ENCODE assay signal across 8 cellular contexts in the genomic region with DNA sequence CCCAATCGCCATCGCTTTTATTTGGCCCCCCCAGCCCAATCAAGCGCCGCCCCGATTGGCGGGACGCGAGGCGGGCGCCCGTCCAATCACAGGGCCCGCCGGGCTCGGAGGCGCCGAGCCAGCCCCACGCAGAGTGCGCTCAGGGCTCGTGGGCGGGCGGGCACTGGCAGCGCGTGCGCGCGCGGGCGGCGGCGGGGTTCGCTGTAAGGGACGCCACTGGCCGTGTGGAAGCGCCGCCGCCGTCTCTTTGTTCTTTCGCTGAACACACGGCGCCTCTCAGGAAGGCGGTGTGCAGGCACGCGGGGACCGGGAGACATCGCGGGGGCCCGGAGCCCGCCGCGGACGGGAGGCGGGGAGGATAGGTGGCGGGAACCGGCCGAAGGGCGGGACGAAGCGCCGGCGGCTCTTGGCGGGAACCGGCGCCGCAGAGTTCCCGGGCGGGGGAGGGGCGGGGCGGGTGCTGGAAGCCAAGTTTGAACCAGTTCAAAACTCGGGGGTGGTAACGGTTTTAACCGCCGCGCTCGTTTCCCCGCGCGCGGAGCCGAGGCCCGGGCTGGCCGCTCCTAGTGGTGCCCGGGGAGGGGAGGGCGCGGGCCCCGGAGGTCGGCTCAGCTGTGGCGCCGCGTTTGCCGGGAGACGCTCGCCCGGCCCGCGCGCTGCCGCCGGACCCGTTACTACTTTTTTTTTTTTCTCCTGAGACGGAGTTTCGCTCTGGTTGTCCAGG. TPM values are rescaled to one million over a fixed set of nuclear protein-coding genes. Genes with fewer than 3 reads are reported as not detected.
DNase-seq lines count a peak whose midpoint lies in the region; ATAC-seq lines count a peak whose summit lies in the region.

No MANE protein-coding gene starts in this region.

- H3K36me3 ChIP-seq in esophagus (ENCODE audit: control insufficient read depth in 2 of 2, insufficient read depth in 2 of 2, low read length in 1 of 2): no peaks in the 10 kb centered on the region
- H3K36me3 ChIP-seq in muscle layer of duodenum (ENCODE audit: control insufficient read depth in 1 of 2, insufficient read depth in 2 of 2, low read length in 2 of 2): no peaks in the 10 kb centered on the region

- H3K4me1 Mint-ChIP-seq in activated T-cell treated with anti-CD3 and anti-CD28 coated beads, Interleukin-2, amount 50 U/mL, for 24 hours (ENCODE audit: low read depth): peaks cover 41% of the 10 kb centered on the region

- H3K4me3 ChIP-seq in esophagus (ENCODE audit: low read depth in 1 of 2, low read length in 2 of 2): peak overlapping the region; percentile 79 to 98
- peak overlapping the region; percentile 40 to 84 for H3K4me3 ChIP-seq in muscle layer of duodenum (ENCODE audit: low read depth in 1 of 2, low read length in 2 of 2)

- no peaks in the 10 kb centered on the region for H3K27me3 Mint-ChIP-seq in activated T-cell treated with anti-CD3 and anti-CD28 coated beads, Interleukin-2, amount 50 U/mL, for 24 hours

- peak; percentile 86 for ATAC-seq in GM21529 (IDR thresholded peaks at IDR 0.05; ENCODE audit: unreplicated experiment)

- H3K9me3 ChIP-seq in esophagus (ENCODE audit: control insufficient read depth in 2 of 2, insufficient read depth in 1 of 2, low read depth in 1 of 2, low read length in 1 of 2) (no peaks in the 10 kb centered on the region), muscle layer of duodenum (ENCODE audit: control insufficient read depth in 1 of 2, low read length in 2 of 2) (no peaks in the 10 kb centered on the region)

- H3K4me1 ChIP-seq in esophagus (ENCODE audit: control insufficient read depth in 2 of 2, insufficient read depth in 2 of 2, low read length in 1 of 2) (peaks cover 0 to 3% of the 10 kb centered on the region in 2 donors), muscle layer of duodenum (ENCODE audit: control insufficient read depth in 1 of 2, insufficient read depth in 2 of 2, low read length in 2 of 2) (peaks cover 5% of the 10 kb centered on the region in 2 donors)

- H3K9me3 Mint-ChIP-seq in activated T-cell treated with anti-CD3 and anti-CD28 coated beads, Interleukin-2, amount 50 U/mL, for 24 hours: no peaks in the 10 kb centered on the region

- peak overlapping the region; percentile 89 for H3K4me3 Mint-ChIP-seq in activated T-cell treated with anti-CD3 and anti-CD28 coated beads, Interleukin-2, amount 50 U/mL, for 24 hours

- H3K27ac Mint-ChIP-seq in activated T-cell treated with anti-CD3 and anti-CD28 coated beads, Interleukin-2, amount 50 U/mL, for 24 hours: peak overlapping the region; percentile 98

- WGBS in esophagus, 2 donors: 0 to 1% methylated on average over 74 to 101 of the region's 101 CpGs

- peaks cover 47% of the 10 kb centered on the region for H3K36me3 Mint-ChIP-seq in activated T-cell treated with anti-CD3 and anti-CD28 coated beads, Interleukin-2, amount 50 U/mL, for 24 hours (ENCODE audit: low read depth)

- H3K27ac ChIP-seq in esophagus (ENCODE audit: low read depth in 2 of 2, low read length in 1 of 2) (peak overlapping the region; percentile 97 to 98), muscle layer of duodenum (ENCODE audit: low read length) (no peak overlapping the region)

- H3K27me3 ChIP-seq in esophagus (ENCODE audit: control insufficient read depth in 1 of 2, insufficient read depth in 2 of 2, low read length in 2 of 2) (no peaks in the 10 kb centered on the region), muscle layer of duodenum (ENCODE audit: low read depth, low read length) (no peaks in the 10 kb centered on the region)

- DNase-seq in DMS153 treated with DMSO at 0.1 percent for 48 hours (lab: John Stamatoyannopoulos, UW; ENCODE audit: unreplicated experiment) (peak; percentile 82), HuH-7.5 (ENCODE audit: low spot score) (peak; percentile 95), OCI-M1 (lab: John Stamatoyannopoulos, UW) (peak; percentile 91)
- peak; percentile 97 for DNase-seq in activated T-cell treated with anti-CD3 and anti-CD28 coated beads, Interleukin-2, amount 50 U/mL, for 24 hours
- peak; percentile 82 to 89 for DNase-seq in stimulated activated CD8-positive, alpha-beta memory T cell treated with anti-CD3 and anti-CD28 coated beads, Interleukin-7, amount 100 ng/mL, for 1 hour (ENCODE audit: low read depth in 2 of 2)

RNA-seq across cellular contexts. Expression of a gene that starts 0.4 kb away (rescaled TPM):
- 10 to 100 TPM; 11.0 to 11.7 TPM for polyA plus RNA-seq in esophagus
